ENCODE assay signal across 32 cellular contexts in genomic region chr19:1959928-1960589, GRCh38.
"Had no signal": no experiment of that assay in that cellular context is flagged by ENCODE, and none has a peak within 500 bp of the region (broad histone marks: within the 10 kb centered on the region; RNA-seq: fewer than 3 reads in every experiment).

No MANE protein-coding gene starts in this region.

- H3K27ac Mint-ChIP-seq: activated CD4-positive, alpha-beta memory T cell treated with anti-CD3 and anti-CD28 coated beads for 36 hours; activated T-cell treated with anti-CD3 and anti-CD28 coated beads, Interleukin-2, amount 50 U/mL, for 24 hours had no signal

- H3K27me3 Mint-ChIP-seq: activated CD4-positive, alpha-beta memory T cell treated with anti-CD3 and anti-CD28 coated beads for 36 hours; activated T-cell treated with anti-CD3 and anti-CD28 coated beads, Interleukin-2, amount 50 U/mL, for 24 hours; T-helper 17 cell had no signal

- H3K36me3 ChIP-seq: gastroesophageal sphincter, pancreas had no signal

- H3K27me3 ChIP-seq: brain microvascular endothelial cell, dorsolateral prefrontal cortex, gastroesophageal sphincter, left lung, pancreas, tibial nerve had no signal

- H3K4me1 ChIP-seq: lower lobe of right lung, pancreas had no signal

- H3K4me3 ChIP-seq: coronary artery, dorsolateral prefrontal cortex, gastroesophageal sphincter, left lung, lower lobe of right lung, pancreas, psoas muscle, smooth muscle cell, tibial nerve had no signal

- H3K4me2 ChIP-seq: smooth muscle cell had no signal

- H3K27ac ChIP-seq: brain microvascular endothelial cell, coronary artery, gastroesophageal sphincter, left lung, lower lobe of right lung, pancreas, psoas muscle, tibial nerve, WERI-Rb-1 had no signal

- H3K36me3 Mint-ChIP-seq: activated CD4-positive, alpha-beta memory T cell treated with anti-CD3 and anti-CD28 coated beads for 36 hours had no signal

- H3K9me3 Mint-ChIP-seq: activated CD4-positive, alpha-beta memory T cell treated with anti-CD3 and anti-CD28 coated beads for 36 hours; activated T-cell treated with anti-CD3 and anti-CD28 coated beads, Interleukin-2, amount 50 U/mL, for 24 hours had no signal

- H3K4me3 Mint-ChIP-seq: activated CD4-positive, alpha-beta memory T cell treated with anti-CD3 and anti-CD28 coated beads for 36 hours; activated T-cell treated with anti-CD3 and anti-CD28 coated beads, Interleukin-2, amount 50 U/mL, for 24 hours; T-helper 17 cell had no signal

- ATAC-seq: activated CD4-positive, CD25-positive, alpha-beta regulatory T cell treated with anti-CD3 and anti-CD28 coated beads, Interleukin-2, amount 50 U/mL, for 24 hours; gastroesophageal sphincter; left lung; pancreas; psoas muscle; T-helper 17 cell had no signal

- DNase-seq: activated CD4-positive, alpha-beta memory T cell treated with anti-CD3 and anti-CD28 coated beads for 36 hours; activated CD4-positive, alpha-beta T cell treated with anti-CD3 and anti-CD28 coated beads for 48 hours; activated CD8-positive, alpha-beta memory T cell treated with anti-CD3 and anti-CD28 coated beads, Interleukin-2, amount 50 U/mL, for 48 hours; activated gamma-delta T cell treated with Interleukin-2 at 50 U/mL for 16 hours; activated naive CD4-positive, alpha-beta T cell treated with anti-CD3 and anti-CD28 coated beads, Interleukin-2, amount 50 U/mL, for 16 hours; activated T-cell treated with anti-CD3 and anti-CD28 coated beads, Interleukin-2, amount 50 U/mL, for 24 hours; amniotic stem cell; brain microvascular endothelial cell; dorsolateral prefrontal cortex; effector memory CD4-positive, alpha-beta T cell; erythroblast; head of caudate nucleus; hypothalamus; kidney glomerular epithelial cell; lower lobe of right lung; mesendoderm; nucleus accumbens; stimulated activated CD4-positive, alpha-beta T cell treated with anti-CD3 and anti-CD28 coated beads, Interleukin-1b, Interleukin-23, amount 100 ng/mL, for 48 hours; stimulated activated CD4-positive, alpha-beta T cell treated with anti-CD3 and anti-CD28 coated beads, Interleukin-4, amount 100 ng/mL, for 4 hours; stimulated activated CD8-positive, alpha-beta memory T cell treated with anti-CD3 and anti-CD28 coated beads, Interleukin-4, amount 100 ng/mL, for 48 hours; stimulated activated naive CD4-positive, alpha-beta T cell treated with Interleukin-2 at 50 U/mL for 16 hours; T-helper 17 cell; T1000; WERI-Rb-1 had no signal

- H3K9me3 ChIP-seq: gastroesophageal sphincter, left lung, lower lobe of right lung, pancreas, psoas muscle, tibial nerve had no signal
